7 cellular contexts compared by ENCODE assay signal in the genomic region with DNA sequence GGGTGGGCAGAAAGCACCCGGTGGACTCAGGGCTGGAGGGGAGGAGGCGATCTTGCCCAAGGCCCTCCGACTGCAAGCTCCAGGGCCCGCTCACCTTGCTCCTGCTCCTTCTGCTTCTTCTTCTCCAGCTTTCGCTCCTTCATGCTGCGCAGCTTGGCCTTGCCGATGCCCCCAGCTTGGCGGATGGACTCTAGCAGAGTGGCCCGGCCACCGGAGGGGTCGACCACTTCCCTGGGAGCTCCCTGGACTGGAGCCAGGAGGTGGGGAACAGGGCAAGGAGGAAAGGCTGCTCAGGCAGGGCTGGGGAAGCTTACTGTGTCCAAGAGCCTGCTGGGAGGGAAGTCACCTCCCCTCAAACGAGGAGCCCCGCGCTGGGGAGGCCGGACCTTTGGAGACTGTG.
DNase-seq lines count a peak whose midpoint lies in the region; ATAC-seq, FAIRE-seq and TF ChIP-seq lines count a peak whose summit lies in the region.
"Not testable (repeated sequence)": the region's sequence is repeated elsewhere in the genome, so short reads cannot be mapped to it uniquely, and the experiment has no call there.

No MANE protein-coding gene starts in this region.

- TF ChIP-seq CTCF in glutamatergic neuron (IDR thresholded peaks at IDR 0.05; ENCODE audit: partially characterized antibody, unreplicated experiment); kidney (IDR thresholded peaks at IDR 0.05; ENCODE audit: borderline replicate concordance, extremely low read depth, insufficient read depth); testis (IDR thresholded peaks at IDR 0.05): not testable (repeated sequence)

- TF ChIP-seq POLR2A in testis (IDR thresholded peaks at IDR 0.05): not testable (repeated sequence)

- not testable (repeated sequence) for H3K27ac Mint-ChIP-seq in activated naive CD8-positive, alpha-beta T cell treated with anti-CD3 and anti-CD28 coated beads, Interleukin-2, amount 10 ng/mL, durations not matched to agents 7 days and 5 days; glutamatergic neuron (ENCODE audit: unreplicated experiment)

- WGBS in testis, 2 donors: 88% methylated on average over 11 of the region's 15 CpGs; no CpG with 5 or more reads in 1 of the 2 donors

- H3K4me3 ChIP-seq in kidney (ENCODE audit: low read length in 2 of 2); testis: not testable (repeated sequence)

- POLR2A ChIA-PET in activated naive CD8-positive, alpha-beta T cell treated with anti-CD3 and anti-CD28 coated beads, Interleukin-2, amount 10 ng/mL, durations not matched to agents 7 days and 5 days (lab: Charles Lee): not testable (repeated sequence)

- not testable (repeated sequence) for H3K4me1 ChIP-seq in kidney (ENCODE audit: control insufficient read depth in 1 of 2, insufficient read depth in 1 of 2, low read depth in 1 of 2, low read length in 2 of 2); testis

- intact Hi-C loops in kidney (cut with DNase I); sciatic nerve (cut with DNase I); testis (cut with DNase I; ENCODE audit: low total_unique reads): not testable (repeated sequence)

- not testable (repeated sequence) for H3K4me3 Mint-ChIP-seq in activated naive CD8-positive, alpha-beta T cell treated with anti-CD3 and anti-CD28 coated beads, Interleukin-2, amount 10 ng/mL, durations not matched to agents 7 days and 5 days; glutamatergic neuron (ENCODE audit: unreplicated experiment)

- H3K36me3 ChIP-seq in kidney (ENCODE audit: control insufficient read depth in 1 of 2, insufficient read depth in 2 of 2, low read length in 2 of 2); testis (ENCODE audit: low read depth, missing control alignments): not testable (repeated sequence)

- H3K9me3 Mint-ChIP-seq in activated naive CD8-positive, alpha-beta T cell treated with anti-CD3 and anti-CD28 coated beads, Interleukin-2, amount 10 ng/mL, durations not matched to agents 7 days and 5 days; glutamatergic neuron (ENCODE audit: unreplicated experiment): not testable (repeated sequence)

- peak; percentile 24 for DNase-seq in activated naive CD8-positive, alpha-beta T cell treated with anti-CD3 and anti-CD28 coated beads, Interleukin-2, amount 10 ng/mL, durations not matched to agents 7 days and 5 days
- DNase-seq in glutamatergic neuron (peak; percentile 12), kidney (peak; percentile 49), mesenteric fat pad (ENCODE audit: low spot score) (peak; percentile 43), sciatic nerve (ENCODE audit: low spot score) (peak; percentile 53), testis (peak; percentile 10), ureter (ENCODE audit: low spot score) (peak; percentile 24)

- H3K9ac ChIP-seq in kidney (ENCODE audit: low read length in 2 of 2): not testable (repeated sequence)

- not testable (repeated sequence) for H3K27me3 ChIP-seq in testis

- H3K9me3 ChIP-seq in kidney (ENCODE audit: control insufficient read depth in 1 of 2, low read length in 2 of 2); testis: not testable (repeated sequence)

- ATAC-seq in activated naive CD8-positive, alpha-beta T cell treated with anti-CD3 and anti-CD28 coated beads, Interleukin-2, amount 10 ng/mL, durations not matched to agents 7 days and 5 days (ENCODE audit: low read depth); sciatic nerve: not testable (repeated sequence)

- not testable (repeated sequence) for H3K4me1 Mint-ChIP-seq in activated naive CD8-positive, alpha-beta T cell treated with anti-CD3 and anti-CD28 coated beads, Interleukin-2, amount 10 ng/mL, durations not matched to agents 7 days and 5 days; glutamatergic neuron (ENCODE audit: low read depth, unreplicated experiment)

- not testable (repeated sequence) for H3K36me3 Mint-ChIP-seq in activated naive CD8-positive, alpha-beta T cell treated with anti-CD3 and anti-CD28 coated beads, Interleukin-2, amount 10 ng/mL, durations not matched to agents 7 days and 5 days; glutamatergic neuron (ENCODE audit: unreplicated experiment)

- not testable (repeated sequence) for H3K27me3 Mint-ChIP-seq in activated naive CD8-positive, alpha-beta T cell treated with anti-CD3 and anti-CD28 coated beads, Interleukin-2, amount 10 ng/mL, durations not matched to agents 7 days and 5 days; glutamatergic neuron (ENCODE audit: unreplicated experiment)

- not testable (repeated sequence) for FAIRE-seq in kidney (lab: Jason Lieb, UNC)

- H3K27ac ChIP-seq in kidney (ENCODE audit: low read depth in 2 of 2, low read length in 2 of 2); testis: not testable (repeated sequence)
